Comparison of ENCODE assay signal across 8 cellular contexts in the genomic region with DNA sequence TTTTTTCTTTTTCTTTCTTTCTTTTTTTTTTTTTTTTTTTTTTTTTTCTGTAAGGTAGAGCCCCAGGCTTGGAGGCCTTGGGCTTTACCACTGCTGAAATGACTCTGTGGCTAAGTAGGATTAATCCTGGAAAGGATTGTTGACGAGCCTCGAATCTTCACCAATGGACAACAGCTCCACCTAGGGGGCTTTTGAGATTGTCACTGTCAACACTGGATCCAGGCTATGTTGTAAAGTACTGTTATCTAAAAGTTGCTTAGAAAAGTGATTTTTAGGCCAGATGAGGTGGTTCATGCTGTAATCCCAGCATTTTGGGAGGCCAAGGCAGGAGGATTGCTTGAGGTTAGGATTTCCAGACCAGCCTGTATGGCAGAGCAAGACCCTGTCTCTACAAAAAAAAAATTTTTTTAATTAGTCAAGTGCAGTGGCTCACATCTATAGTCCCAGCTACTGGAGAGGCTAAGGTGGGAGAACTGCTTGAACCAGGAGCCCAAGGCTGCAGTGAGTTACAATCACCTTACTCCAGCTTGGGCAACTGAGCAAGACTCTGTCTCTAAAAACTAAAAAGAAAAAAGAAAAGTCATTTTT. TPM values are rescaled to one million over a fixed set of nuclear protein-coding genes. Genes with fewer than 3 reads are reported as not detected.
DNase-seq lines count a peak whose midpoint lies in the region; ATAC-seq and TF ChIP-seq lines count a peak whose summit lies in the region.

No MANE protein-coding gene starts in this region.

- H3K4me3 Mint-ChIP-seq in brain: no peak overlapping the region

- POLR2A ChIA-PET in GM10248 (lab: Yijun Ruan, JAX): interaction anchor here (0.6 kb wide), 2 partner anchors 29 to 1705 kb away, joined by 3 to 5 read pairs; no protein-coding TSS in a partner anchor

- peaks cover 7% of the 10 kb centered on the region; the same call in 1 of the 2 replicates for H3K36me3 ChIP-seq in iPS DF 6.9 (ENCODE audit: control insufficient read depth, insufficient read depth, low read length)

- no peak for ATAC-seq in HG02678 (IDR thresholded peaks at IDR 0.05; ENCODE audit: unreplicated experiment)
- no peak for ATAC-seq in GM19395 (IDR thresholded peaks at IDR 0.05; ENCODE audit: unreplicated experiment)

- H3K27me3 Mint-ChIP-seq in brain: no peaks in the 10 kb centered on the region

- H3K36me3 Mint-ChIP-seq in brain: peaks cover 50% of the 10 kb centered on the region

- CTCF ChIA-PET in GM10248 (lab: Yijun Ruan, JAX): interaction anchor here (0.8 to 4.2 kb wide), 38 partner anchors 9 to 458 kb away, joined by 3 to 38 read pairs (median 4); partner anchors contain the start of genes KIF9, KLHL18, PTPN23 and SETD2

- H3K9me3 Mint-ChIP-seq in brain: peaks cover 0 to 3% (median 0%) of the 10 kb centered on the region in 5 experiments

- TF ChIP-seq CTCF in GM10248 (IDR thresholded peaks at IDR 0.05; ENCODE audit: control extremely low read depth, extremely low read depth, low read depth, missing control alignments) (peak; percentile 63), brain (conservative IDR thresholded peaks at IDR 0.05) (peak; percentile 72 to 77)

- H3K4me1 ChIP-seq in iPS DF 6.9 (ENCODE audit: control insufficient read depth, insufficient read depth, low read length): no peaks in the 10 kb centered on the region

- no peak overlapping the region for H3K27ac ChIP-seq in iPS DF 6.9 (ENCODE audit: low read length)

- no peaks in the 10 kb centered on the region for H3K9me3 ChIP-seq in iPS DF 6.9 (ENCODE audit: control insufficient read depth, insufficient read depth, low read length)

- no peaks in the 10 kb centered on the region for H3K4me1 Mint-ChIP-seq in brain

- WGBS in iPS DF 6.9 (ENCODE audit: insufficient coverage, insufficient read length): no CpG with 5 or more reads among the region's 2 CpGs

- no peak overlapping the region for H3K4me3 ChIP-seq in iPS DF 6.9 (ENCODE audit: low read length)

- no peak overlapping the region for H3K27ac Mint-ChIP-seq in brain

- DNase-seq in GM10248 (ENCODE audit: extremely low spot score) (peak; percentile 71), MV-4-11 (lab: John Stamatoyannopoulos, UW) (peak; percentile 76), T1000 (lab: John Stamatoyannopoulos, UW) (peak; percentile 58), iPS DF 6.9 (ENCODE audit: low read depth, low spot score) (peak; percentile 70), smooth muscle cell of the brain vasculature (ENCODE audit: low read depth, low spot score) (peak; percentile 53)

- H3K27me3 ChIP-seq in iPS DF 6.9 (ENCODE audit: control insufficient read depth, insufficient read depth, low read length): no peaks in the 10 kb centered on the region

RNA-seq across cellular contexts. Expression of gene KLHL18, which starts 41.6 kb away (rescaled TPM):
- polyA plus RNA-seq in brain (ENCODE audit: insufficient read depth, low read depth, low replicate concordance): 12.1 TPM

RNA-seq across cellular contexts. Expression of gene KIF9, which starts 41.8 kb away (rescaled TPM):
- 12.3 TPM for polyA plus RNA-seq in brain (ENCODE audit: insufficient read depth, low read depth, low replicate concordance)

RNA-seq across cellular contexts. Expression of gene PTPN23, which starts 56.4 kb away (rescaled TPM):
- polyA plus RNA-seq in brain (ENCODE audit: insufficient read depth, low read depth, low replicate concordance): 37.3 TPM
